Comparison of ENCODE assay signal across 13 cellular contexts in genomic region chr5:73288803-73289720, GRCh38.
"Had no signal": no experiment of that assay in that cellular context is flagged by ENCODE, and none has a peak within 500 bp of the region (broad histone marks: within the 10 kb centered on the region; RNA-seq: fewer than 3 reads in every experiment).

No MANE protein-coding gene starts in this region.

- ATAC-seq: activated CD4-positive, alpha-beta T cell treated with anti-CD3 and anti-CD28 coated beads for 36 hours; foreskin keratinocyte; natural killer cell; right lobe of liver; stimulated activated memory B cell treated with anti-CD40 and anti-IgM and Interleukin-4, amounts not matched to agents 10 μg/mL and 1 μg/mL and 100 μg/mL, for 72 hours had no signal

- H3K27ac Mint-ChIP-seq: activated CD4-positive, alpha-beta memory T cell treated with anti-CD3 and anti-CD28 coated beads, Interleukin-2, amount 10 ng/mL, durations not matched to agents 7 days and 5 days; activated CD4-positive, alpha-beta T cell treated with anti-CD3 and anti-CD28 coated beads for 36 hours; activated naive CD8-positive, alpha-beta T cell treated with anti-CD3 and anti-CD28 coated beads for 36 hours; natural killer cell; stimulated activated memory B cell treated with anti-CD40 and anti-IgM and Interleukin-4, amounts not matched to agents 10 μg/mL and 1 μg/mL and 100 μg/mL, for 72 hours had no signal

- DNase-seq: activated CD4-positive, alpha-beta memory T cell treated with anti-CD3 and anti-CD28 coated beads, Interleukin-2, amount 10 ng/mL, durations not matched to agents 7 days and 5 days; activated CD4-positive, alpha-beta T cell treated with anti-CD3 and anti-CD28 coated beads for 36 hours; activated gamma-delta T cell; activated naive CD8-positive, alpha-beta T cell treated with anti-CD3 and anti-CD28 coated beads for 36 hours; activated T-cell treated with anti-CD3 and anti-CD28 coated beads, Interleukin-2, amount 50 U/mL, for 48 hours; foreskin keratinocyte; natural killer cell; occipital lobe; right lobe of liver; T1000 had no signal

- H3K36me3 Mint-ChIP-seq: natural killer cell; stimulated activated memory B cell treated with anti-CD40 and anti-IgM and Interleukin-4, amounts not matched to agents 10 μg/mL and 1 μg/mL and 100 μg/mL, for 72 hours had no signal

- H3K9me3 ChIP-seq: prostate gland, right lobe of liver, tibial nerve had no signal

- H3K4me1 Mint-ChIP-seq: activated CD4-positive, alpha-beta memory T cell treated with anti-CD3 and anti-CD28 coated beads, Interleukin-2, amount 10 ng/mL, durations not matched to agents 7 days and 5 days; activated CD4-positive, alpha-beta T cell treated with anti-CD3 and anti-CD28 coated beads for 36 hours; activated naive CD8-positive, alpha-beta T cell treated with anti-CD3 and anti-CD28 coated beads for 36 hours; natural killer cell; stimulated activated memory B cell treated with anti-CD40 and anti-IgM and Interleukin-4, amounts not matched to agents 10 μg/mL and 1 μg/mL and 100 μg/mL, for 72 hours had no signal

- H3K9me3 Mint-ChIP-seq: natural killer cell had no signal

- H3K27ac ChIP-seq: foreskin keratinocyte, prostate gland, right lobe of liver, tibial nerve had no signal

- H3K4me1 ChIP-seq: prostate gland, right lobe of liver, tibial nerve had no signal

- H3K4me3 ChIP-seq: prostate gland, right lobe of liver, tibial nerve had no signal

- H3K36me3 ChIP-seq: prostate gland, right lobe of liver, tibial nerve had no signal

- H3K27me3 ChIP-seq: foreskin keratinocyte, tibial nerve had no signal

- H3K4me3 Mint-ChIP-seq: activated CD4-positive, alpha-beta memory T cell treated with anti-CD3 and anti-CD28 coated beads, Interleukin-2, amount 10 ng/mL, durations not matched to agents 7 days and 5 days; activated CD4-positive, alpha-beta T cell treated with anti-CD3 and anti-CD28 coated beads for 36 hours; activated naive CD8-positive, alpha-beta T cell treated with anti-CD3 and anti-CD28 coated beads for 36 hours; natural killer cell; stimulated activated memory B cell treated with anti-CD40 and anti-IgM and Interleukin-4, amounts not matched to agents 10 μg/mL and 1 μg/mL and 100 μg/mL, for 72 hours had no signal
